1 cellular context compared by ENCODE assay signal in genomic region chr16:11349599-11350276, GRCh38.
TF ChIP-seq lines count a peak whose summit lies in the region.

No MANE protein-coding gene starts in this region.

TF ChIP-seq in SK-N-SH, 30 proteins besides CTCF, POLR2A, EP300 and RAD21 (continued from another document):
- TF ChIP-seq MAX (IDR thresholded peaks at IDR 0.05; ENCODE audit: low read depth) (0 out of 2 replicates have a peak, but pooled peaks have one; percentile 17), MXI1 (IDR thresholded peaks at IDR 0.05; ENCODE audit: low read depth, low read length) (no peak)
